1 cellular context compared by ENCODE assay signal in the genomic region with DNA sequence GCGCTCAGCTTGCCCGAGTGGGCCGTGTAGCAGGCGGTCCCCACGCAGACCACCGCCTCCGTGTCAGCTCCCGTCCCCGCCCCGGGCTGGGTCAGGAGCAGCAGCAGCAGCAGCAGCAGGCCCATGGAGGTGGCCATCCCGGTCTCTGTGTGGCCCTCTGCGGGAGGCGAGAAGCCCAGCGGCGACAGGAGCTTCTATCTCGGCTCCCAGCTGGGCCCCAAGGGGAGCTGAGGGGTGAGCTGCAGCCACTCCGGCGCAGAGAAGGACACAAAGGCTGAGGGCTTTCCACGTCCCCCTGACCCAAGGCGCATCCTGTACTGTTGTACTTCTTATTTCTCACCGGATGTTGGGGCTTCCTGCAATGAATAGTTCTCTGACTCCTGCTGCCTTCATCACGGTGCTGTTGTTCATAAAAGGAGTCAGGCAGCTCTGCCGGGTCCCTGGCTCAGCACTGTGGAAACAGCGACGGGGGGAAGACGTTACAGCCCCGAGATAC.
TF ChIP-seq lines count a peak whose summit lies in the region.

CD93 (minus strand) TSS at position 269 of the 496 bp plus-strand sequence; CDS start at position 137, 132 bp downstream.

TF ChIP-seq in HepG2, 621 proteins besides CTCF, POLR2A, EP300 and RAD21:
- no peak for TF ChIP-seq ZMAT5 (CRISPR knock-in tag; IDR thresholded peaks at IDR 0.05; ENCODE audit: borderline replicate concordance, low read depth)
- TF ChIP-seq BRF2 (CRISPR knock-in tag; IDR thresholded peaks at IDR 0.05), result no peak
- TF ChIP-seq ZNF616 (CRISPR knock-in tag; IDR thresholded peaks at IDR 0.05; ENCODE audit: low read depth), result no peak
- TF ChIP-seq TEAD3 (CRISPR knock-in tag; optimal IDR thresholded peaks at IDR 0.05; ENCODE audit: borderline replicate concordance), result no peak
- TF ChIP-seq SP1 (IDR thresholded peaks at IDR 0.05), result no peak
- TF ChIP-seq SP1 (CRISPR knock-in tag; IDR thresholded peaks at IDR 0.05), result no peak
TF ChIP-seq in HepG2: peak in this region for 0.
